In genomic region chr15:78212008-78212407, GRCh38 we compare ENCODE assay signal across 20 cellular contexts. TPM values are rescaled to one million over a fixed set of nuclear protein-coding genes. Genes with fewer than 3 reads are reported as not detected.
A peak's percentile ranks its signal among the peaks of the same experiment; 100 is the strongest.
DNase-seq lines count a peak whose midpoint lies in the region; ATAC-seq and TF ChIP-seq lines count a peak whose summit lies in the region.
"Had no signal": no experiment of that assay in that cellular context is flagged by ENCODE, and none has a peak within 500 bp of the region (broad histone marks: within the 10 kb centered on the region; RNA-seq: fewer than 3 reads in every experiment).

No MANE protein-coding gene starts in this region.

- peaks cover 8% of the 10 kb centered on the region for H3K27me3 Mint-ChIP-seq in activated CD4-positive, alpha-beta T cell treated with anti-CD3 and anti-CD28 coated beads, Interleukin-2, amount 10 ng/mL, durations not matched to agents 24 days and 14 days
- peaks cover 0 to 11% (median 10%) of the 10 kb centered on the region in 5 donors for H3K27me3 Mint-ChIP-seq in naive thymus-derived CD4-positive, alpha-beta T cell

- no peaks in the 10 kb centered on the region for H3K9me3 Mint-ChIP-seq in activated CD4-positive, alpha-beta T cell treated with anti-CD3 and anti-CD28 coated beads, Interleukin-2, amount 10 ng/mL, durations not matched to agents 24 days and 14 days
- H3K9me3 Mint-ChIP-seq in naive thymus-derived CD4-positive, alpha-beta T cell = no peaks in the 10 kb centered on the region
- H3K9me3 Mint-ChIP-seq: activated T-helper 2 cell treated with anti-CD3 and anti-CD28 coated beads, Interferon-gamma antibody, Interleukin-2, Interleukin-4, amounts not matched to agents 10 μg/mL and 5 μg/mL and 100 μg/mL, durations not matched to agents 14 hours and 24 hours and 36 hours; endodermal cell; nephron; stimulated activated naive B cell treated with anti-CD40 and anti-IgM and Interleukin-4, amounts not matched to agents 10 μg/mL and 1 μg/mL and 100 μg/mL, for 72 hours had no signal

- H3K9me2 ChIP-seq in PC-9 (ENCODE audit: insufficient read depth) = no peaks in the 10 kb centered on the region
- H3K9me2 ChIP-seq in hepatocyte (replicated peaks; ENCODE audit: insufficient read depth) = no peaks in the 10 kb centered on the region

- ATAC-seq in naive thymus-derived CD4-positive, alpha-beta T cell = no peak
- ATAC-seq: stimulated activated naive B cell treated with anti-CD40 and anti-IgM and Interleukin-4, amounts not matched to agents 10 μg/mL and 1 μg/mL and 100 μg/mL, for 72 hours had no signal

- DNase-seq in Daoy (ENCODE audit: low read depth) (peak; percentile 38), PC-9 (no peak), hepatocyte (ENCODE audit: low spot score) (no peak), NCI-H2171 (lab: John Stamatoyannopoulos, UW) (no peak)
- no peak for DNase-seq in stimulated activated CD4-positive, alpha-beta T cell treated with anti-CD3 and anti-CD28 coated beads, Interleukin-1b, Interleukin-23, amount 100 ng/mL, for 48 hours
- no peak for DNase-seq in activated CD4-positive, alpha-beta T cell treated with anti-CD3 and anti-CD28 coated beads, Interleukin-2, amount 10 ng/mL, durations not matched to agents 24 days and 14 days
- DNase-seq in naive thymus-derived CD4-positive, alpha-beta T cell = no peak
- DNase-seq: NCI-H187; stimulated activated naive B cell treated with anti-CD40 and anti-IgM and Interleukin-4, amounts not matched to agents 10 μg/mL and 1 μg/mL and 100 μg/mL, for 72 hours had no signal

- no peak overlapping the region for H3K27ac Mint-ChIP-seq in activated CD4-positive, alpha-beta T cell treated with anti-CD3 and anti-CD28 coated beads, Interleukin-2, amount 10 ng/mL, durations not matched to agents 24 days and 14 days
- no peak overlapping the region for H3K27ac Mint-ChIP-seq in naive thymus-derived CD4-positive, alpha-beta T cell
- H3K27ac Mint-ChIP-seq: activated T-helper 2 cell treated with anti-CD3 and anti-CD28 coated beads, Interferon-gamma antibody, Interleukin-2, Interleukin-4, amounts not matched to agents 10 μg/mL and 5 μg/mL and 100 μg/mL, durations not matched to agents 14 hours and 24 hours and 36 hours; endodermal cell; nephron; progenitor cell of endocrine pancreas; stimulated activated naive B cell treated with anti-CD40 and anti-IgM and Interleukin-4, amounts not matched to agents 10 μg/mL and 1 μg/mL and 100 μg/mL, for 72 hours had no signal

- H3K36me3 Mint-ChIP-seq in activated CD4-positive, alpha-beta T cell treated with anti-CD3 and anti-CD28 coated beads, Interleukin-2, amount 10 ng/mL, durations not matched to agents 24 days and 14 days (ENCODE audit: low read depth) = no peaks in the 10 kb centered on the region
- H3K36me3 Mint-ChIP-seq in naive thymus-derived CD4-positive, alpha-beta T cell = no peaks in the 10 kb centered on the region
- H3K36me3 Mint-ChIP-seq: stimulated activated naive B cell treated with anti-CD40 and anti-IgM and Interleukin-4, amounts not matched to agents 10 μg/mL and 1 μg/mL and 100 μg/mL, for 72 hours had no signal

- no peaks in the 10 kb centered on the region for H3K36me3 ChIP-seq in PC-9 (ENCODE audit: low read depth)
- H3K36me3 ChIP-seq in hepatocyte (replicated peaks; ENCODE audit: insufficient read depth, low read depth) = no peaks in the 10 kb centered on the region
- H3K36me3 ChIP-seq in naive thymus-derived CD4-positive, alpha-beta T cell (ENCODE audit: control insufficient read depth in 2 of 3, insufficient read depth in 3 of 3, low read length in 3 of 3) = no peaks in the 10 kb centered on the region
- H3K36me3 ChIP-seq: cardiac muscle cell had no signal

- H3F3A ChIP-seq in PC-9 (ENCODE audit: insufficient read depth, low read depth) = peaks cover 48% of the 10 kb centered on the region

- H3K4me3 Mint-ChIP-seq in activated CD4-positive, alpha-beta T cell treated with anti-CD3 and anti-CD28 coated beads, Interleukin-2, amount 10 ng/mL, durations not matched to agents 24 days and 14 days = no peak overlapping the region
- H3K4me3 Mint-ChIP-seq in naive thymus-derived CD4-positive, alpha-beta T cell = no peak overlapping the region
- H3K4me3 Mint-ChIP-seq: endodermal cell; nephron; stimulated activated naive B cell treated with anti-CD40 and anti-IgM and Interleukin-4, amounts not matched to agents 10 μg/mL and 1 μg/mL and 100 μg/mL, for 72 hours had no signal

- H4K20me1 ChIP-seq in PC-9 (ENCODE audit: insufficient read depth) = no peaks in the 10 kb centered on the region
- no peaks in the 10 kb centered on the region for H4K20me1 ChIP-seq in hepatocyte (ENCODE audit: insufficient read depth, poor library complexity, severe bottlenecking)

- H3K4me3 ChIP-seq in PC-9 = no peak overlapping the region
- H3K4me3 ChIP-seq in hepatocyte = no peak overlapping the region
- peak overlapping the region in 1 of 7 experiments; percentile 35 for H3K4me3 ChIP-seq in skin epidermis
- H3K4me3 ChIP-seq in naive thymus-derived CD4-positive, alpha-beta T cell (ENCODE audit: low read length) = no peak overlapping the region
- H3K4me3 ChIP-seq: cardiac muscle cell had no signal

- no peaks in the 10 kb centered on the region for H3K4me1 Mint-ChIP-seq in activated CD4-positive, alpha-beta T cell treated with anti-CD3 and anti-CD28 coated beads, Interleukin-2, amount 10 ng/mL, durations not matched to agents 24 days and 14 days
- H3K4me1 Mint-ChIP-seq in naive thymus-derived CD4-positive, alpha-beta T cell = no peaks in the 10 kb centered on the region
- H3K4me1 Mint-ChIP-seq: stimulated activated naive B cell treated with anti-CD40 and anti-IgM and Interleukin-4, amounts not matched to agents 10 μg/mL and 1 μg/mL and 100 μg/mL, for 72 hours had no signal

- intact Hi-C loops in PC-9 (cut with micrococcal nuclease; ENCODE audit: unreplicated experiment) = no loop called here
- intact Hi-C loops in activated CD4-positive, alpha-beta T cell treated with anti-CD3 and anti-CD28 coated beads, Interleukin-2, amount 10 ng/mL, durations not matched to agents 24 days and 14 days (cut with micrococcal nuclease) = no loop called here
- intact Hi-C loops in naive thymus-derived CD4-positive, alpha-beta T cell (cut with micrococcal nuclease) = no loop called here

- H3K9me3 ChIP-seq in PC-9 (ENCODE audit: insufficient read depth, low read depth) (no peaks in the 10 kb centered on the region), hepatocyte (ENCODE audit: low read depth) (no peaks in the 10 kb centered on the region)
- H3K9me3 ChIP-seq in naive thymus-derived CD4-positive, alpha-beta T cell (ENCODE audit: control insufficient read depth in 2 of 3, low read length in 3 of 3) = no peaks in the 10 kb centered on the region

- H3K4me1 ChIP-seq in PC-9 (replicated peaks; ENCODE audit: insufficient read depth) (peaks cover 100% of the 10 kb centered on the region), hepatocyte (ENCODE audit: insufficient read depth) (peaks cover 37% of the 10 kb centered on the region)
- no peaks in the 10 kb centered on the region for H3K4me1 ChIP-seq in naive thymus-derived CD4-positive, alpha-beta T cell (ENCODE audit: control insufficient read depth in 2 of 2, insufficient read depth in 2 of 2, low read length in 2 of 2)

- no TSS peak for BruUV-seq in PC-9 (replicated peaks; lab: Mats Ljungman, UMichigan)

- H3K79me2 ChIP-seq in PC-9 (ENCODE audit: low read depth) (no peaks in the 10 kb centered on the region), hepatocyte (no peaks in the 10 kb centered on the region)

- no peaks in the 10 kb centered on the region for H3K27me3 ChIP-seq in PC-9 (ENCODE audit: insufficient read depth, low read depth)
- no peaks in the 10 kb centered on the region for H3K27me3 ChIP-seq in hepatocyte
- no peaks in the 10 kb centered on the region for H3K27me3 ChIP-seq in naive thymus-derived CD4-positive, alpha-beta T cell (ENCODE audit: control insufficient read depth in 2 of 2, insufficient read depth in 2 of 2, low read length in 2 of 2)
- H3K27me3 ChIP-seq: cardiac muscle cell had no signal

- TF ChIP-seq CTCF in PC-9 (conservative IDR thresholded peaks at IDR 0.05) (no peak), hepatocyte (IDR thresholded peaks at IDR 0.05; ENCODE audit: poor library complexity) (no peak)

- H3K27ac ChIP-seq in PC-9 (no peak overlapping the region), hepatocyte (peak overlapping the region; percentile 81), skin epidermis (peak overlapping the region in 16 of 21 experiments; percentile 12 to 85 (median 72))
- H3K27ac ChIP-seq in naive thymus-derived CD4-positive, alpha-beta T cell (ENCODE audit: low read depth, low read length) = no peak overlapping the region
- H3K27ac ChIP-seq: cardiac muscle cell had no signal

- WGBS in hepatocyte (ENCODE audit: low lambda C conversion rate, missing lambda C conversion rate) = 91% methylated on average over 10 of the region's 10 CpGs

- peak overlapping the region; percentile 56 for H3K4me2 ChIP-seq in PC-9
- peak overlapping the region; percentile 50 for H3K4me2 ChIP-seq in hepatocyte

- CTCF ChIA-PET in PC-9 (lab: Charles Lee) = interaction anchor here (0.6 kb wide), 1 partner anchor 8 kb away, joined by 3 read pairs; no protein-coding TSS in a partner anchor
- CTCF ChIA-PET in naive thymus-derived CD4-positive, alpha-beta T cell (lab: Charles Lee) = no interaction called here

- POLR2A ChIA-PET in PC-9 (lab: Charles Lee; ENCODE audit: unreplicated experiment) = interaction anchor here (0.8 kb wide), 1 partner anchor 57 kb away, joined by 9 read pairs; no protein-coding TSS in a partner anchor
- POLR2A ChIA-PET in naive thymus-derived CD4-positive, alpha-beta T cell (lab: Charles Lee) = no interaction called here

- H2AFZ ChIP-seq in PC-9 = no peak overlapping the region
- H2AFZ ChIP-seq in hepatocyte = no peak overlapping the region

RNA-seq across cellular contexts. Expression of gene ACSBG1, which starts 22.4 kb away (rescaled TPM):
- not detected in 2 replicates for total RNA-seq in Daoy (2014; rRNA removed; shearing (Covaris generic))
- total RNA-seq in PC-9 (2021) = 0.48 and 1.2 TPM in 2 replicates
- 0.08 and 0.93 TPM in 2 replicates for total RNA-seq in hepatocyte
- 0.10 and 0.47 TPM in 2 replicates for polyA plus RNA-seq in hepatocyte
- total RNA-seq in activated CD4-positive, alpha-beta T cell treated with anti-CD3 and anti-CD28 coated beads, Interleukin-2, amount 10 ng/mL, durations not matched to agents 24 days and 14 days = not detected in 2 replicates
- total RNA-seq in naive thymus-derived CD4-positive, alpha-beta T cell = under 1 TPM in 1 of 5 experiments, not detected in 4; 0.39 TPM
- polyA plus RNA-seq in naive thymus-derived CD4-positive, alpha-beta T cell = under 1 TPM in 1 of 2 donors, not detected in 1; 0.06 TPM
- total RNA-seq: activated CD8-positive, alpha-beta memory T cell treated with anti-CD3 and anti-CD28 coated beads for 36 hours; MCF 10A; progenitor cell of endocrine pancreas; T-helper 2 cell treated with Interferon-gamma antibody and Interleukin-4, amounts not matched to agents 100 ng/mL and 5 ng/mL, for 36 hours had no signal

RNA-seq across cellular contexts. Expression of gene DNAJA4, which starts 52.4 kb away (rescaled TPM):
- 1.6 TPM in 1 of 2 replicates, not detected in the other for total RNA-seq in Daoy (2014; rRNA removed; shearing (Covaris generic))
- total RNA-seq in PC-9 (2021) = 0.33 and 0.35 TPM in 2 replicates
- total RNA-seq in hepatocyte = 3.2 and 3.6 TPM in 2 replicates
- polyA plus RNA-seq in hepatocyte = 2.8 and 4.0 TPM in 2 replicates
- 74.1 and 75.9 TPM in 2 replicates for total RNA-seq in activated CD4-positive, alpha-beta T cell treated with anti-CD3 and anti-CD28 coated beads, Interleukin-2, amount 10 ng/mL, durations not matched to agents 24 days and 14 days
- 10 to 100 TPM; 28.3 to 44.7 (median 38.1) TPM for total RNA-seq in naive thymus-derived CD4-positive, alpha-beta T cell
- 10 to 100 TPM in 1 of 2 donors, 1 to 10 TPM in 1; 9.9 to 18.1 TPM for polyA plus RNA-seq in naive thymus-derived CD4-positive, alpha-beta T cell
- total RNA-seq: H4, HepG2, MCF 10A had no signal
- polyA plus RNA-seq: HepG2 had no signal

Comparison
In these comparisons a context has a peak if more than half of its experiments do, and no peak if none do; other contexts are left out.
1. H3K27ac ChIP-seq: peak in hepatocyte (single experiment) and skin epidermis (16 of 21); none in PC-9 (single experiment) and naive thymus-derived CD4-positive, alpha-beta T cell (single experiment).